Comparison of ENCODE assay signal across 8 cellular contexts in the genomic region with DNA sequence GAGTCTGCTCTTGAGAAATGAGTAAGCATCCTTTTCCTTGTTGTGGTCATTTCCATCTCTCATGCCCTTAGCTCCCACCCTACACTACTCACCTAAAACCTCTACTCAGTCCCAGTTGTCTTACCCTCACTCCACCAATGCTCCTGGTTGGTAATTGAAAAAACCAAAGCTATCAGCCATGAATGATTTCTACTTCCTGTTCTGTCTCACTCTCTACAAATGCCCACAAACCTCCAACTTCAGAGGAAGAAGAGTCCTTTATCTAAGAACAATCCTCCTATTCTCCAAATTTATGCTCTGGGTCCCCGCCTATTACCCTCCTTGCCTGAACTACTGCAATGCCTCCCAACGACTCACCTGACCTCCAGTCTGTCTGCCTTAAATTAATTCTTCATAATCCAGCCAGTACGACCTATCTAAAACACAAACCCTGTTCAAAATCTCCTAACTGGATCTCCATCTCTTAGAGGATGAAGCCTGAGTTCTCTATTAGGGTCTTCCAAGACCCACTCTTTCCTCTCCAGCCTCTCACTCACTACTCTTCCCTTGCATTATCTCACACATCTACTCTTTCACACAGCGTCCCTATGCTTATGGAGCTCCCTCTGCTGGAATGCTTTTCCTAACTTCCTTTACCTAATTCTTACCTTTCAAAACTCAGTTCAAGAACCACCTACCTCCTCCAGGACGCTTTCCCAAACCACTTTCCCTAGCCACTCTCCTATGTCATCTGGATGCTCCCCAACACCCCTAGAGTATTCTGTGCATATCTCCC. TPM values are rescaled to one million over a fixed set of nuclear protein-coding genes. Genes with fewer than 3 reads are reported as not detected.
DNase-seq lines count a peak whose midpoint lies in the region; FAIRE-seq and TF ChIP-seq lines count a peak whose summit lies in the region.

No MANE protein-coding gene starts in this region.

- DNase-seq in NCI-H524 (lab: John Stamatoyannopoulos, UW) = peak; percentile 17 to 51
- no peak for DNase-seq in NCI-H524 treated with DMSO at 0.1 percent for 48 hours (lab: John Stamatoyannopoulos, UW)
- peak; percentile 38 for DNase-seq in GM23248
- DNase-seq in NB4 (ENCODE audit: low read depth) = peak; percentile 38
- no peak for DNase-seq in astrocyte (ENCODE audit: low read depth)
- peak; percentile 41 to 62 for DNase-seq in lung microvascular endothelial cell (ENCODE audit: low read depth in 2 of 2)
- no peak for DNase-seq in hepatic stellate cell (ENCODE audit: low spot score)
- DNase-seq in HuH-7.5 (ENCODE audit: low spot score) = no peak

- H4K20me1 ChIP-seq in GM23248 (ENCODE audit: insufficient read depth) (no peaks in the 10 kb centered on the region), astrocyte (ENCODE audit: insufficient read depth, low read length) (peaks cover 7% of the 10 kb centered on the region)

- H3K27ac ChIP-seq in GM23248 (no peak overlapping the region), astrocyte (ENCODE audit: low read depth, low read length) (no peak overlapping the region)

- TF ChIP-seq POLR2A in NB4 (IDR thresholded peaks at IDR 0.05; ENCODE audit: extremely low read depth, insufficient read length) = no peak

- H3K27me3 Mint-ChIP-seq in astrocyte (ENCODE audit: low read depth, unreplicated experiment) = no peaks in the 10 kb centered on the region

- peaks cover 6% of the 10 kb centered on the region; the same call in 1 of the 2 replicates for H3K36me3 ChIP-seq in GM23248 (ENCODE audit: low read depth)
- peaks cover 16% of the 10 kb centered on the region for H3K36me3 ChIP-seq in astrocyte (ENCODE audit: insufficient read depth, low read length)

- H3K4me3 ChIP-seq in GM23248 (no peak overlapping the region), NB4 (ENCODE audit: low read depth, low read length) (no peak overlapping the region), astrocyte (ENCODE audit: insufficient read depth, low read depth, low read length) (no peak overlapping the region)

- H2AFZ ChIP-seq in GM23248 (no peak overlapping the region), astrocyte (ENCODE audit: low read depth, low read length) (no peak overlapping the region)

- H3K9ac ChIP-seq in GM23248 (no peak overlapping the region), astrocyte (ENCODE audit: low read length) (no peak overlapping the region)

- FAIRE-seq in astrocyte (lab: Jason Lieb, UNC) = no peak

- TF ChIP-seq CTCF in NB4 (IDR thresholded peaks at IDR 0.05; ENCODE audit: low read depth, low read length) (peak; percentile 18), astrocyte (IDR thresholded peaks at IDR 0.05; ENCODE audit: insufficient read depth, low read depth, low read length) (peak; percentile 29)

- peaks cover 23% of the 10 kb centered on the region; the same call in 1 of the 2 replicates for H3F3A ChIP-seq in GM23248 (ENCODE audit: insufficient read depth)

- H3K4me1 ChIP-seq in GM23248 (ENCODE audit: insufficient read depth) (peaks cover 17% of the 10 kb centered on the region), astrocyte (ENCODE audit: insufficient read depth, low read length) (peaks cover 25% of the 10 kb centered on the region)

- peak overlapping the region; percentile 15 for H3K27ac Mint-ChIP-seq in astrocyte (ENCODE audit: unreplicated experiment)

- in situ Hi-C loops in GM23248 (cut with MboI) = loop anchor here (10.0 kb wide), 1 partner anchor 53 kb away; a partner anchor contains a TSS

- H3K4me1 Mint-ChIP-seq in astrocyte (ENCODE audit: low read depth, unreplicated experiment) = peaks cover 30% of the 10 kb centered on the region

- peaks cover 26% of the 10 kb centered on the region for H3K79me2 ChIP-seq in GM23248 (ENCODE audit: insufficient read depth)
- H3K79me2 ChIP-seq in astrocyte (ENCODE audit: insufficient read depth, low read length) = peaks cover 30% of the 10 kb centered on the region

- no peaks in the 10 kb centered on the region for H3K9me3 Mint-ChIP-seq in astrocyte (ENCODE audit: unreplicated experiment)

- H3K9me2 ChIP-seq in GM23248 (ENCODE audit: insufficient read depth) = no peaks in the 10 kb centered on the region

- H3K27me3 ChIP-seq in GM23248 (replicated peaks; ENCODE audit: insufficient read depth) (no peaks in the 10 kb centered on the region), astrocyte (ENCODE audit: insufficient read depth, low read length) (no peaks in the 10 kb centered on the region)

- H3K36me3 Mint-ChIP-seq in astrocyte (ENCODE audit: low read depth, unreplicated experiment) = peaks cover 8% of the 10 kb centered on the region

- 45 to 51% methylated on average over 5 of the region's 5 CpGs for WGBS in GM23248 (ENCODE audit: low coverage in 1 of 2, low lambda C conversion rate in 2 of 2, missing lambda C conversion rate in 2 of 2), 2 experiments

- H3K9me3 ChIP-seq in GM23248 (ENCODE audit: low read depth) (no peaks in the 10 kb centered on the region), astrocyte (ENCODE audit: insufficient read depth, low read depth, low read length) (no peaks in the 10 kb centered on the region)

- peak overlapping the region; percentile 5 for H3K4me3 Mint-ChIP-seq in astrocyte (ENCODE audit: unreplicated experiment)

- H3K4me2 ChIP-seq in GM23248 (ENCODE audit: unreplicated experiment) (no peak overlapping the region), astrocyte (ENCODE audit: low read length) (peak overlapping the region; percentile 2)

RNA-seq across cellular contexts. Expression of a gene that starts 2.2 kb away (rescaled TPM):
- total RNA-seq in GM23248 (2014; rRNA removed; shearing (Covaris generic)) = 12.8 and 32.1 TPM in 2 replicates
- 31.0 and 34.7 TPM in 2 replicates for polyA plus RNA-seq in GM23248 (2016; fragmentation: Nextera tagmentation; extraction: Ambion mirVana)
- 26.5 and 30.3 TPM in 2 replicates for total RNA-seq in astrocyte
- total RNA-seq in lung microvascular endothelial cell = 6.3 and 8.7 TPM in 2 replicates

RNA-seq across cellular contexts. Expression of a gene that starts 2.3 kb away (rescaled TPM):
- total RNA-seq in GM23248 (2014; rRNA removed; shearing (Covaris generic)) = 19.3 and 23.7 TPM in 2 replicates
- 2.5 and 2.6 TPM in 2 replicates for polyA plus RNA-seq in GM23248 (2016; fragmentation: Nextera tagmentation; extraction: Ambion mirVana)
- 22.9 and 23.5 TPM in 2 replicates for total RNA-seq in astrocyte
- 15.7 and 20.4 TPM in 2 replicates for total RNA-seq in lung microvascular endothelial cell

RNA-seq across cellular contexts. Expression of a gene that starts 10.4 kb away (rescaled TPM):
- total RNA-seq in GM23248 (2014; rRNA removed; shearing (Covaris generic)) = 0.51 and 2.1 TPM in 2 replicates
- 1.2 TPM in 2 replicates for polyA plus RNA-seq in GM23248 (2016; fragmentation: Nextera tagmentation; extraction: Ambion mirVana)
- total RNA-seq in astrocyte (not detected in 2 replicates), lung microvascular endothelial cell (1.3 and 2.6 TPM in 2 replicates)

RNA-seq across cellular contexts. Expression of a gene that starts 12.6 kb away (rescaled TPM):
- 3.5 and 6.8 TPM in 2 replicates for total RNA-seq in GM23248 (2014; rRNA removed; shearing (Covaris generic))
- polyA plus RNA-seq in GM23248 (2016; fragmentation: Nextera tagmentation; extraction: Ambion mirVana) = 0.30 and 0.45 TPM in 2 replicates
- total RNA-seq in astrocyte = 7.8 and 9.3 TPM in 2 replicates
- 2.0 and 2.8 TPM in 2 replicates for total RNA-seq in lung microvascular endothelial cell

RNA-seq across cellular contexts. Expression of a gene that starts 13.9 kb away (rescaled TPM):
- total RNA-seq in GM23248 (2014; rRNA removed; shearing (Covaris generic)) = 1.4 and 2.4 TPM in 2 replicates
- polyA plus RNA-seq in GM23248 (2016; fragmentation: Nextera tagmentation; extraction: Ambion mirVana) = 0.41 and 1.1 TPM in 2 replicates
- total RNA-seq in astrocyte = 5.5 TPM in 2 replicates
- 2.0 and 2.2 TPM in 2 replicates for total RNA-seq in lung microvascular endothelial cell

Comparison
In these comparisons a context has a peak if more than half of its experiments do, and no peak if none do; other contexts are left out.
1. DNase-seq: peak in NCI-H524 (2 of 2), GM23248 (single experiment), NB4 (single experiment) and lung microvascular endothelial cell (2 of 2); none in NCI-H524 treated with DMSO at 0.1 percent for 48 hours (single experiment), astrocyte (single experiment), hepatic stellate cell (single experiment) and HuH-7.5 (single experiment).